Comparison of ENCODE assay signal across 17 cellular contexts in the genomic region with DNA sequence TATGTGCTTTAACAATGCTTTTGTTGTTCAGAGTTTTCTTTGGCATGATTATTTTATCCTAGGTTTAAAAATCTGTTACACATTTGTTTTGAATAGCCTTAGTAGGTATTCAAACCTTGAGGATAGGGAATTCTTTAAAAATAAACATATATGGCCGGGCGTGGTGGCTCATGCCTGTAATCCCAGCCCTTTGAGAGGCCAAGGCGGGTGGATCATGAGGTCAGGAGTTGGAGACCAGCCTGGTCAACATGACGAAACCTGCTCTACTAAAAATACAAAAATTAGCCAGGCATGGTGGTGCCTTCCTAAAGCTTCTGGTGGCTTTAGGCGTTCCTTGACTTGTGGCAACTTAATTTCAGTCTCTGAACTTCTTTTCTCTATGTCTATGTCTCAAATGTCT.
DNase-seq lines count a peak whose midpoint lies in the region; ATAC-seq and TF ChIP-seq lines count a peak whose summit lies in the region.
"Had no signal": no experiment of that assay in that cellular context is flagged by ENCODE, and none has a peak within 500 bp of the region (broad histone marks: within the 10 kb centered on the region; RNA-seq: fewer than 3 reads in every experiment).

No MANE protein-coding gene starts in this region.

- 64% methylated on average over 5 of the region's 5 CpGs for WGBS in right cardiac atrium

- TF ChIP-seq CTCF in right atrium auricular region (IDR thresholded peaks at IDR 0.05), result no peak

- intact Hi-C loops in Right ventricle myocardium inferior (cut with DNase I) (no loop called here), left ventricle myocardium superior (cut with micrococcal nuclease) (no loop called here), right cardiac atrium (cut with DNase I) (no loop called here)

- DNase-seq in DMS 273 (lab: John Stamatoyannopoulos, UW; ENCODE audit: unreplicated experiment), result peak; percentile 31
- DNase-seq in DMS 273 treated with DMSO at 0.1 percent for 48 hours (lab: John Stamatoyannopoulos, UW), result no peak
- no peak for DNase-seq in Right ventricle myocardium inferior (ENCODE audit: missing footprints)
- no peak for DNase-seq in right atrium auricular region (ENCODE audit: low spot score)
- peak; percentile 35 for DNase-seq in left ventricle myocardium superior
- DNase-seq in right cardiac atrium, result no peak
- DNase-seq: AML-193; Caco-2; Calu3; CD4-positive, alpha-beta T cell; CD8-positive, alpha-beta T cell; DMS79 treated with DMSO at 0.1 percent for 48 hours; GF-D8 had no signal

- no peak overlapping the region for H3K27ac ChIP-seq in right atrium auricular region
- H3K27ac ChIP-seq in right cardiac atrium (ENCODE audit: low read length), result no peak overlapping the region
- H3K27ac ChIP-seq: 22Rv1; A549; BLaER1 treated with 17β-estradiol and CSF1 and Interleukin-3, amounts not matched to agents 10 nM and 100 nM; C4-2B had no signal

- ATAC-seq in Right ventricle myocardium inferior (peak; percentile 39), left ventricle myocardium superior (peak; percentile 24), right cardiac atrium (no peak)
- ATAC-seq: A549; CD8-positive, alpha-beta T cell had no signal

- H3K36me3 ChIP-seq in right atrium auricular region, result no peaks in the 10 kb centered on the region
- H3K36me3 ChIP-seq: BLaER1 treated with 17β-estradiol and CSF1 and Interleukin-3, amounts not matched to agents 10 nM and 100 nM had no signal

- H3K4me1 ChIP-seq in right atrium auricular region, result no peaks in the 10 kb centered on the region
- H3K4me1 ChIP-seq in right cardiac atrium (ENCODE audit: control insufficient read depth, insufficient read depth, low read length), result no peaks in the 10 kb centered on the region
- H3K4me1 ChIP-seq: A549; BLaER1 treated with 17β-estradiol and CSF1 and Interleukin-3, amounts not matched to agents 10 nM and 100 nM; Caco-2 had no signal

- no peaks in the 10 kb centered on the region for H3K9me3 ChIP-seq in right atrium auricular region
- H3K9me3 ChIP-seq in right cardiac atrium (ENCODE audit: control insufficient read depth, low read length), result no peaks in the 10 kb centered on the region
- H3K9me3 ChIP-seq: A549, Caco-2 had no signal

- H3K27me3 ChIP-seq in right atrium auricular region (no peaks in the 10 kb centered on the region), right cardiac atrium (ENCODE audit: control insufficient read depth, insufficient read depth) (no peaks in the 10 kb centered on the region)
- H3K27me3 ChIP-seq: BLaER1 treated with 17β-estradiol and CSF1 and Interleukin-3, amounts not matched to agents 10 nM and 100 nM had no signal

- H3K4me3 ChIP-seq in right atrium auricular region (no peak overlapping the region), right cardiac atrium (ENCODE audit: low read length) (no peak overlapping the region)
- H3K4me3 ChIP-seq: A549; BLaER1 treated with 17β-estradiol and CSF1 and Interleukin-3, amounts not matched to agents 10 nM and 100 nM had no signal

Comparison
In these comparisons a context has a peak if more than half of its experiments do, and no peak if none do; other contexts are left out.
1. DNase-seq: peak in DMS 273 (single experiment) and left ventricle myocardium superior (single experiment); none in DMS 273 treated with DMSO at 0.1 percent for 48 hours (single experiment), Right ventricle myocardium inferior (single experiment), right atrium auricular region (single experiment) and right cardiac atrium (0 of 3).
2. ATAC-seq: peak in Right ventricle myocardium inferior (single experiment) and left ventricle myocardium superior (single experiment); none in right cardiac atrium (0 of 2).